Comparison of ENCODE assay signal across 8 cellular contexts in genomic region chr10:58282615-58283014, GRCh38. TPM values are rescaled to one million over a fixed set of nuclear protein-coding genes. Genes with fewer than 3 reads are reported as not detected.
A peak's percentile ranks its signal among the peaks of the same experiment; 100 is the strongest.
DNase-seq lines count a peak whose midpoint lies in the region; ATAC-seq and TF ChIP-seq lines count a peak whose summit lies in the region.

No MANE protein-coding gene starts in this region.

- 57 to 67% methylated on average over 3 of the region's 3 CpGs for WGBS in heart right ventricle, 2 donors

- peak; percentile 99 for ATAC-seq in GM18873 (IDR thresholded peaks at IDR 0.05; ENCODE audit: low FRiP score, unreplicated experiment)
- ATAC-seq in HG02678 (IDR thresholded peaks at IDR 0.05; ENCODE audit: unreplicated experiment) = peak; percentile 98
- peak in 7 of 8 donors; percentile 25 to 94 (median 74) for ATAC-seq in heart right ventricle

- H2AFZ ChIP-seq in OCI-LY1 (ENCODE audit: low read length) = no peak overlapping the region

- H3K9me3 ChIP-seq in OCI-LY1 (ENCODE audit: low read length) (no peaks in the 10 kb centered on the region), heart right ventricle (no peaks in the 10 kb centered on the region), ascending aorta (no peaks in the 10 kb centered on the region)

- H3F3A ChIP-seq in OCI-LY1 (ENCODE audit: insufficient read depth, low read length) = no peaks in the 10 kb centered on the region

- DNase-seq in heart right ventricle (no peak), ascending aorta (ENCODE audit: low spot score in 2 of 2) (no peak), NCI-H2171 treated with DMSO at 0.1 percent for 48 hours (lab: John Stamatoyannopoulos, UW) (no peak), posterior cingulate gyrus (no peak), T1000 (lab: John Stamatoyannopoulos, UW) (no peak)

- peak overlapping the region; percentile 35 for H3K27ac ChIP-seq in OCI-LY1 (ENCODE audit: low read depth, low read length, poor library complexity, severe bottlenecking)
- H3K27ac ChIP-seq in heart right ventricle = peak overlapping the region in 4 of 10 donors; percentile 9 to 31 (median 23)
- H3K27ac ChIP-seq in ascending aorta = no peak overlapping the region

- no peaks in the 10 kb centered on the region for H3K79me2 ChIP-seq in OCI-LY1 (ENCODE audit: insufficient read depth, low read length)

- H3K4me1 ChIP-seq in OCI-LY1 (ENCODE audit: insufficient read depth, low read length, severe bottlenecking) = peaks cover 45% of the 10 kb centered on the region
- H3K4me1 ChIP-seq in heart right ventricle = peaks cover 0 to 10% (median 0%) of the 10 kb centered on the region in 9 donors
- H3K4me1 ChIP-seq in ascending aorta = no peaks in the 10 kb centered on the region

- TF ChIP-seq CTCF in OCI-LY1 (IDR thresholded peaks at IDR 0.05; ENCODE audit: low read length) = no peak
- no peak for TF ChIP-seq CTCF in heart right ventricle (IDR thresholded peaks at IDR 0.05)
- TF ChIP-seq CTCF in ascending aorta (IDR thresholded peaks at IDR 0.05) = no peak

- no peak overlapping the region for H3K9ac ChIP-seq in OCI-LY1 (ENCODE audit: low read length)

- H3K4me2 ChIP-seq in OCI-LY1 (ENCODE audit: low read length) = peak overlapping the region; percentile 13; the same call in 1 of the 2 replicates

- no peaks in the 10 kb centered on the region for H3K9me2 ChIP-seq in OCI-LY1 (ENCODE audit: low read depth, low read length)

- H4K20me1 ChIP-seq in OCI-LY1 (ENCODE audit: insufficient read depth, low read length) = no peaks in the 10 kb centered on the region

- H3K4me3 ChIP-seq in OCI-LY1 (ENCODE audit: low read depth, low read length, poor library complexity, severe bottlenecking) = no peak overlapping the region
- H3K4me3 ChIP-seq in heart right ventricle = no peak overlapping the region
- H3K4me3 ChIP-seq in ascending aorta = no peak overlapping the region

- H3K27me3 ChIP-seq in OCI-LY1 (ENCODE audit: insufficient read depth, low read length) = no peaks in the 10 kb centered on the region
- no peaks in the 10 kb centered on the region for H3K27me3 ChIP-seq in heart right ventricle
- H3K27me3 ChIP-seq in ascending aorta = no peaks in the 10 kb centered on the region

- H3K36me3 ChIP-seq in OCI-LY1 (ENCODE audit: insufficient read depth, low read length) = peaks cover 40% of the 10 kb centered on the region
- peaks cover 0 to 26% (median 10%) of the 10 kb centered on the region in 9 donors for H3K36me3 ChIP-seq in heart right ventricle
- H3K36me3 ChIP-seq in ascending aorta = peaks cover 0 to 9% of the 10 kb centered on the region in 2 donors

- intact Hi-C loops in heart right ventricle (cut with DNase I) = no loop called here
- intact Hi-C loops in ascending aorta (cut with DNase I) = no loop called here
- intact Hi-C loops in posterior cingulate gyrus (cut with DNase I) = no loop called here

RNA-seq across cellular contexts. Expression of gene CISD1, which starts 13.7 kb away (rescaled TPM):
- 100 to 1,000 TPM; 135 to 204 (median 179) TPM for total RNA-seq in heart right ventricle
- 100 to 1,000 TPM in 1 of 2 donors, 10 to 100 TPM in 1; 34.4 to 111 TPM for polyA plus RNA-seq in heart right ventricle
- total RNA-seq in ascending aorta = 18.0 TPM

RNA-seq across cellular contexts. Expression of gene IPMK, which starts 14.9 kb away (rescaled TPM):
- 1 to 10 TPM; 1.8 to 5.0 (median 2.6) TPM for total RNA-seq in heart right ventricle
- 1 to 10 TPM in 1 of 2 donors, under 1 TPM in 1; 0.93 to 1.3 TPM for polyA plus RNA-seq in heart right ventricle
- total RNA-seq in ascending aorta = 2.8 TPM

RNA-seq across cellular contexts. Expression of gene UBE2D1, which starts 52.2 kb away (rescaled TPM):
- 10 to 100 TPM; 42.6 to 71.0 (median 62.0) TPM for total RNA-seq in heart right ventricle
- polyA plus RNA-seq in heart right ventricle = 10 to 100 TPM; 12.2 to 37.3 TPM
- total RNA-seq in ascending aorta = 4.2 TPM
